In the genomic region with DNA sequence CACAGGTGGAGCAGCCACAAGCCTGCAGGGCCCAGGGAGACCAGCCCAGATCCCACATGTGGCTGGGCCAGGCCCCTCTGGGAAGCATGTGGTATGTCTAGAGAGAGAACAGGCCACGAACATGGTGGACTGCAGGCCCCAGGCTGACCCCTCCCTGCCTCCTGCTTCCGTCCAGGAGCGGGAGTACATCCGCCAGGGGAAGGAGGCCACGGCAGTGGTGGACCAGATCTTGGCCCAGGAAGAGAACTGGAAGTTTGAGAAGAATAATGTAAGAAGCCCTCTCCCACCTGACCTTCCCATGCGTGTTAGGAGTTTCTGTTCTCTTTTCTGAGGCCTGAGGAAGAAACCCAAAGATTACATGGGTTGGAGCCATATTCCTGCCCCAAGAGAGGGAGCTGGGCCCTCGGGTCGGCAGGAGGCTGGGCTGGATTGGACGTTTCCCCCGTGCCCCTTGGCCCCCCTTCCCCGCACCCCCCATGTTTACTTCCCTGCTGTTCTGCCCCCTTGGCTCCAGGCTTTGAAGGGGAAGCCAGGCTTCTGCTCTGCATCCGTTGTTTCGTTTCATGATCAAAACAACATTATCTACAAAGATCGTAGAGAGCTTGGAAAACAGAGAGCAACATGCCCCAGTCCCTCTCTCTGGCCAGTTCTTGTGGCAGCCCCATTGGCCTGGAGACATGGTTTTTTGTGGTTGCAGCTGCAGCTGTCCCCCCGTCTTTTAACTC, we compare ENCODE assay signal across 1 cellular context.
TF ChIP-seq lines count a peak whose summit lies in the region.

No MANE protein-coding gene starts in this region.

TF ChIP-seq in WTC11, 78 proteins besides CTCF, POLR2A, EP300 and RAD21 (continued from another document):
- TF ChIP-seq ARID4B (CRISPR knock-in tag; IDR thresholded peaks at IDR 0.05; ENCODE audit: borderline replicate concordance): no peak
- no peak for TF ChIP-seq ATF1 (CRISPR knock-in tag; IDR thresholded peaks at IDR 0.05)
- TF ChIP-seq ETV6 (CRISPR knock-in tag; IDR thresholded peaks at IDR 0.05): no peak
- no peak for TF ChIP-seq RORB (CRISPR knock-in tag; IDR thresholded peaks at IDR 0.05)
- TF ChIP-seq CREM (CRISPR knock-in tag; IDR thresholded peaks at IDR 0.05): no peak
